Comparison of ENCODE assay signal across 12 cellular contexts in genomic region chr4:10111067-10111801, GRCh38. TPM values are rescaled to one million over a fixed set of nuclear protein-coding genes. Genes with fewer than 3 reads are reported as not detected.
DNase-seq lines count a peak whose midpoint lies in the region; ATAC-seq and TF ChIP-seq lines count a peak whose summit lies in the region.
"Had no signal": no experiment of that assay in that cellular context is flagged by ENCODE, and none has a peak within 500 bp of the region (broad histone marks: within the 10 kb centered on the region; RNA-seq: fewer than 3 reads in every experiment).

No MANE protein-coding gene starts in this region.

- ATAC-seq in left colon, result no peak
- ATAC-seq in HG03442 (IDR thresholded peaks at IDR 0.05; ENCODE audit: unreplicated experiment), result no peak
- ATAC-seq: left lobe of liver had no signal

- TF ChIP-seq EP300 in tibial nerve (IDR thresholded peaks at IDR 0.05), result no peak

- no peaks in the 10 kb centered on the region for H3K27me3 Mint-ChIP-seq in MCF 10A (ENCODE audit: insufficient read depth, unreplicated experiment)
- H3K27me3 Mint-ChIP-seq in activated naive CD8-positive, alpha-beta T cell, result no peaks in the 10 kb centered on the region

- peaks cover 98% of the 10 kb centered on the region for H3K79me2 ChIP-seq in mammary epithelial cell (ENCODE audit: insufficient read depth, low read length)

- BruUV-seq in MCF 10A (replicated peaks; lab: Mats Ljungman, UMichigan), result no TSS peak
- no TSS peak for BruUV-seq in mammary epithelial cell (replicated peaks; lab: Mats Ljungman, UMichigan)

- CTCF ChIA-PET in MCF 10A (lab: Yijun Ruan, JAX), result interaction anchor here (0.6 kb wide), 1 partner anchor 1851 kb away, joined by 5 read pairs; no protein-coding TSS in a partner anchor
- CTCF ChIA-PET in mammary epithelial cell (lab: Charles Lee; ENCODE audit: low non-redundant PET), result no interaction called here

- peaks cover 53% of the 10 kb centered on the region for H3K36me3 ChIP-seq in mammary epithelial cell (ENCODE audit: insufficient read depth, low read length)
- H3K36me3 ChIP-seq in tibial nerve, result peaks cover 0 to 64% (median 10%) of the 10 kb centered on the region in 3 donors

- 91% methylated on average over 11 of the region's 13 CpGs for WGBS in mammary epithelial cell (ENCODE audit: low coverage, missing lambda C conversion rate)
- WGBS in tibial nerve, 2 donors, result 91 to 93% methylated on average over 11 to 13 of the region's 13 CpGs

- no peaks in the 10 kb centered on the region for H3K9me3 Mint-ChIP-seq in MCF 10A (ENCODE audit: unreplicated experiment)
- H3K9me3 Mint-ChIP-seq in activated naive CD8-positive, alpha-beta T cell (ENCODE audit: low read depth), result no peaks in the 10 kb centered on the region

- H4K20me1 ChIP-seq in mammary epithelial cell (ENCODE audit: insufficient read depth, low read length), result peaks cover 11% of the 10 kb centered on the region

- H3K4me2 ChIP-seq in mammary epithelial cell (ENCODE audit: insufficient read depth, low read depth, low read length), result no peak overlapping the region

- dilution Hi-C loops in mammary epithelial cell (cut with HindIII; ENCODE audit: low sequenced_read_pairs), result no loop called here

- no peak overlapping the region for H3K9ac ChIP-seq in mammary epithelial cell (ENCODE audit: insufficient read depth, low read length)

- POLR2A ChIA-PET in MCF 10A (lab: Yijun Ruan, JAX), result interaction anchor here (1.4 kb wide), 1 partner anchor 15 kb away, joined by 9 read pairs; no protein-coding TSS in a partner anchor

- H3K36me3 Mint-ChIP-seq in MCF 10A (ENCODE audit: insufficient read depth, unreplicated experiment), result peaks cover 76% of the 10 kb centered on the region
- peaks cover 16% of the 10 kb centered on the region for H3K36me3 Mint-ChIP-seq in activated naive CD8-positive, alpha-beta T cell

- H3K4me3 ChIP-seq in mammary epithelial cell (replicated peaks in 1 of 3; ENCODE audit: insufficient read depth in 1 of 3, low read depth in 2 of 3, low read length in 3 of 3), result no peak overlapping the region
- H3K4me3 ChIP-seq in tibial nerve, result no peak overlapping the region

- no peak for TF ChIP-seq POLR2A in tibial nerve (IDR thresholded peaks at IDR 0.05)

- H3K9me3 ChIP-seq in mammary epithelial cell (replicated peaks; ENCODE audit: insufficient read depth, low read length) (no peaks in the 10 kb centered on the region), tibial nerve (no peaks in the 10 kb centered on the region)

- no peak overlapping the region for H2AFZ ChIP-seq in mammary epithelial cell (ENCODE audit: low read depth, low read length)

- TF ChIP-seq CTCF in MCF 10A (IDR thresholded peaks at IDR 0.05; ENCODE audit: unreplicated experiment) (no peak), mammary epithelial cell (conservative IDR thresholded peaks at IDR 0.05 in 1 of 2, IDR thresholded peaks at IDR 0.05 in 1 of 2; ENCODE audit: extremely low read depth in 1 of 2, insufficient read depth in 1 of 2, low read depth in 1 of 2, low read length in 2 of 2) (no peak), tibial nerve (IDR thresholded peaks at IDR 0.05) (no peak)

- H3K27ac ChIP-seq in mammary epithelial cell (ENCODE audit: insufficient read depth, low read depth, low read length) (no peak overlapping the region), tibial nerve (peak overlapping the region in 3 of 4 donors; percentile 36 to 97 (median 95))

- H3K4me1 ChIP-seq in mammary epithelial cell (ENCODE audit: insufficient read depth, low read length), result peaks cover 75% of the 10 kb centered on the region
- peaks cover 0 to 97% (median 76%) of the 10 kb centered on the region in 4 donors for H3K4me1 ChIP-seq in tibial nerve

- no peaks in the 10 kb centered on the region for H3K27me3 ChIP-seq in mammary epithelial cell (ENCODE audit: insufficient read depth, low read length)
- H3K27me3 ChIP-seq in tibial nerve, result no peaks in the 10 kb centered on the region

- no peak overlapping the region for H3K4me3 Mint-ChIP-seq in MCF 10A (ENCODE audit: unreplicated experiment)
- H3K4me3 Mint-ChIP-seq in activated naive CD8-positive, alpha-beta T cell, result peak overlapping the region; percentile 44

- intact Hi-C loops in MCF 10A (cut with micrococcal nuclease) (no loop called here), mammary epithelial cell (cut with micrococcal nuclease) (no loop called here), left colon (cut with DNase I, micrococcal nuclease) (no loop called here)

- H3K4me1 Mint-ChIP-seq in MCF 10A (ENCODE audit: insufficient read depth, unreplicated experiment), result peaks cover 30% of the 10 kb centered on the region
- H3K4me1 Mint-ChIP-seq in activated naive CD8-positive, alpha-beta T cell (ENCODE audit: low read depth), result peaks cover 95% of the 10 kb centered on the region

- in situ Hi-C loops in mammary epithelial cell (cut with MboI; ENCODE audit: low sequenced_read_pairs in 2 of 2), result no loop called here

- DNase-seq in MCF 10A (ENCODE audit: unreplicated experiment) (no peak), mammary epithelial cell (no peak), iPS-NIHi7 (ENCODE audit: extremely low spot score) (peak; percentile 41), tibial nerve (ENCODE audit: low spot score in 2 of 2) (no peak), NCI-H82 treated with DMSO at 0.1 percent for 48 hours (lab: John Stamatoyannopoulos, UW; ENCODE audit: unreplicated experiment) (no peak), left colon (no peak)
- DNase-seq: effector CD4-positive, alpha-beta T cell; glutamatergic neuron; nucleus accumbens had no signal

- peak overlapping the region; percentile 27 for H3K27ac Mint-ChIP-seq in MCF 10A (ENCODE audit: low read depth, unreplicated experiment)
- peak overlapping the region; percentile 66 for H3K27ac Mint-ChIP-seq in activated naive CD8-positive, alpha-beta T cell

RNA-seq across cellular contexts. Expression of gene WDR1, which starts 5.4 kb away (rescaled TPM):
- total RNA-seq in MCF 10A (2022) (240 and 246 TPM in 2 replicates), mammary epithelial cell (100 to 1,000 TPM; 384 to 470 TPM), tibial nerve (100 to 1,000 TPM; 142 to 204 (median 148) TPM), left colon (100 to 1,000 TPM; 448 to 457 TPM)
- 466 TPM for polyA plus RNA-seq in mammary epithelial cell
- polyA minus RNA-seq in mammary epithelial cell, result 713 TPM
